Comparison of ENCODE assay signal across 1 cellular context in genomic region chr3:138513073-138513843, GRCh38.
TF ChIP-seq lines count a peak whose summit lies in the region.

No MANE protein-coding gene starts in this region.

TF ChIP-seq in GM23338, 12 proteins besides CTCF, POLR2A, EP300 and RAD21 (continued from another document):
- TF ChIP-seq ETS1 (IDR thresholded peaks at IDR 0.05) (no peak), CREB1 (CRISPR knock-in tag; IDR thresholded peaks at IDR 0.05; ENCODE audit: low read depth) (no peak), ZNF114 (CRISPR knock-in tag; IDR thresholded peaks at IDR 0.05) (no peak), ZNF331 (CRISPR knock-in tag; IDR thresholded peaks at IDR 0.05; ENCODE audit: low read depth) (no peak)
